ENCODE assay signal across 8 cellular contexts in genomic region chr15:64095795-64096485, GRCh38. TPM values are rescaled to one million over a fixed set of nuclear protein-coding genes. Genes with fewer than 3 reads are reported as not detected.
DNase-seq lines count a peak whose midpoint lies in the region; ATAC-seq lines count a peak whose summit lies in the region.

Gene SNX1, plus strand, starts transcription at chr15:64095982. Its CDS starts 32 bp downstream, at chr15:64096014.

- ATAC-seq in GM18873 (IDR thresholded peaks at IDR 0.05; ENCODE audit: low FRiP score, unreplicated experiment) = peak; percentile 40
- ATAC-seq in HG03354 (IDR thresholded peaks at IDR 0.05; ENCODE audit: poor library complexity, severe bottlenecking, unreplicated experiment) = peak; percentile 49
- ATAC-seq in activated CD4-positive, CD25-positive, alpha-beta regulatory T cell treated with anti-CD3 and anti-CD28 coated beads, Interleukin-2, amount 50 U/mL, for 24 hours = peak; percentile 60 to 67

- peak within 1 kb of the TSS; percentile 98 for H3K4me3 ChIP-seq in ACC112 (ENCODE audit: low read depth, low read length)

- peak within 1 kb of the TSS; percentile 82 for H2AFZ ChIP-seq in ACC112 (ENCODE audit: low read length, unreplicated experiment)

- H3K4me1 ChIP-seq in ACC112 (ENCODE audit: control insufficient read depth, insufficient read depth, low read length, unreplicated experiment) = peaks cover 31% of the 10 kb centered on the region

- H3K27me3 ChIP-seq in ACC112 (ENCODE audit: insufficient read depth, low read length) = no peaks in the 10 kb centered on the region

- DNase-seq in NCI-H460 (ENCODE audit: extremely low read depth, low read depth) = peak; percentile 90
- DNase-seq in central memory CD4-positive, alpha-beta T cell = peak; percentile 93
- peak; percentile 97 for DNase-seq in inferior parietal cortex (ENCODE audit: extremely low spot score)
- peak; percentile 83 for DNase-seq in smooth muscle cell of the brain vasculature (ENCODE audit: low read depth, low spot score)

- peaks cover 78% of the 10 kb centered on the region for H3K79me2 ChIP-seq in ACC112 (ENCODE audit: control insufficient read depth, insufficient read depth, low read length, unreplicated experiment)

- H3K36me3 ChIP-seq in ACC112 (ENCODE audit: insufficient read depth, low read length) = no peaks in the 10 kb centered on the region

- H3K27ac ChIP-seq in ACC112 (ENCODE audit: low read depth, low read length) = peak within 1 kb of the TSS; percentile 57

RNA-seq across cellular contexts. Expression of gene SNX1, which starts in this region (rescaled TPM):
- total RNA-seq in NCI-H460 (2014; rRNA removed; shearing (Covaris generic)) = 17.7 and 22.4 TPM in 2 replicates
- 26.6 and 30.9 TPM in 2 replicates for polyA plus RNA-seq in NCI-H460 (2014; cell fraction: nucleus; rRNA removed)

Comparison
In these comparisons a context has a peak if more than half of its experiments do, and no peak if none do; other contexts are left out.
1. Peak in every context shown above with its lines: DNase-seq, ATAC-seq, H3K4me3 ChIP-seq and H3K27ac ChIP-seq.